ENCODE assay signal across 29 cellular contexts in genomic region chr1:57293214-57293613, GRCh38.
"Had no signal": no experiment of that assay in that cellular context is flagged by ENCODE, and none has a peak within 500 bp of the region (broad histone marks: within the 10 kb centered on the region; RNA-seq: fewer than 3 reads in every experiment).

No MANE protein-coding gene starts in this region.

- DNase-seq: activated CD4-positive, alpha-beta T cell treated with anti-CD3 and anti-CD28 coated beads, Interleukin-2, amount 10 ng/mL, durations not matched to agents 24 days and 14 days; activated CD4-positive, alpha-beta T cell treated with anti-CD3 and anti-CD28 coated beads, Interleukin-2, amount 50 U/mL, for 4 hours; activated CD8-positive, alpha-beta T cell treated with anti-CD3 and anti-CD28 coated beads for 36 hours; activated effector memory CD4-positive, alpha-beta T cell treated with anti-CD3 and anti-CD28 coated beads, Interleukin-2, amount 50 U/mL, for 16 hours; activated naive CD4-positive, alpha-beta T cell; activated naive CD4-positive, alpha-beta T cell treated with anti-CD3 and anti-CD28 coated beads, Interleukin-2, amount 50 U/mL, for 16 hours; activated naive CD8-positive, alpha-beta T cell treated with anti-CD3 and anti-CD28 coated beads for 36 hours; activated T-cell treated with anti-CD3 and anti-CD28 coated beads, Interleukin-2, amount 50 U/mL, for 1 hour; activated T-cell treated with anti-CD3 and anti-CD28 coated beads, Interleukin-2, amount 50 U/mL, for 72 hours; amniotic stem cell; aorta; cerebellar nuclear complex; cortex of kidney; MM.1S; MV-4-11; NCI-H1092; NCI-H1436 treated with DMSO at 0.1 percent for 48 hours; NCI-H1694 treated with DMSO at 0.1 percent for 48 hours; NCI-H2029; NCI-H345; NCI-H524 treated with DMSO at 0.1 percent for 48 hours; NK-92 treated with Interleukin-12 subunit alpha and Interleukin-12 subunit beta, amount 100 ng/mL, for 24 hours; Peyer's patch; RPMI8226; SIG-M5 had no signal

- FAIRE-seq: TTC549 had no signal

- H3K27me3 ChIP-seq: breast epithelium, Peyer's patch had no signal

- H3K27ac ChIP-seq: breast epithelium, Peyer's patch had no signal

- H3K4me3 ChIP-seq: breast epithelium, Peyer's patch had no signal

- H3K36me3 ChIP-seq: breast epithelium had no signal

- H3K9me3 ChIP-seq: breast epithelium, Peyer's patch had no signal

- H3K4me1 ChIP-seq: breast epithelium, Peyer's patch had no signal

- ATAC-seq: activated CD8-positive, alpha-beta T cell treated with anti-CD3 and anti-CD28 coated beads for 36 hours; activated T-cell treated with anti-CD3 and anti-CD28 coated beads, Interleukin-2, amount 50 U/mL, for 72 hours; activated T-helper 17 cell treated with anti-CD3 and anti-CD28 coated beads, Interleukin-2, amount 50 U/mL, for 72 hours; SK-N-SH treated with all-trans-retinoic acid at 6 μM for 48 hours had no signal
